In genomic region chr20:2208897-2209296, GRCh38 we compare ENCODE assay signal across 26 cellular contexts.
"Had no signal": no experiment of that assay in that cellular context is flagged by ENCODE, and none has a peak within 500 bp of the region (broad histone marks: within the 10 kb centered on the region; RNA-seq: fewer than 3 reads in every experiment).

No MANE protein-coding gene starts in this region.

- H3K4me3 ChIP-seq: gastroesophageal sphincter, heart left ventricle, hepatocyte, lung, mucosa of descending colon, smooth muscle cell, testis, tibial artery had no signal

- H3K27ac ChIP-seq: gastroesophageal sphincter, heart left ventricle, hepatocyte, neutrophil, parathyroid adenoma, testis, tibial artery had no signal

- H3K9ac ChIP-seq: parathyroid adenoma had no signal

- DNase-seq: cortex of kidney; effector memory CD8-positive, alpha-beta T cell; erythroblast; foreskin fibroblast; heart left ventricle; kidney; mucosa of descending colon; naive B cell; stimulated activated CD4-positive, alpha-beta T cell treated with anti-CD3 and anti-CD28 coated beads, Interleukin-12 subunit alpha, Interleukin-12 subunit beta, amount 100 ng/mL, for 4 hours; stimulated activated CD4-positive, alpha-beta T cell treated with anti-CD3 and anti-CD28 coated beads, Interleukin-1b, Interleukin-23, amount 100 ng/mL, for 48 hours; stimulated activated CD4-positive, alpha-beta T cell treated with anti-CD3 and anti-CD28 coated beads, Interleukin-4, amount 100 ng/mL, for 1 hour; stimulated activated CD8-positive, alpha-beta memory T cell treated with anti-CD3 and anti-CD28 coated beads, Interleukin-4, amount 100 ng/mL, for 48 hours; stimulated activated naive CD4-positive, alpha-beta T cell; substantia nigra; testis; tibial artery had no signal

- H3K27me3 ChIP-seq: testis had no signal

- FAIRE-seq: endometrium, kidney had no signal

- H3K4me2 ChIP-seq: hepatocyte, smooth muscle cell had no signal

- H3K79me2 ChIP-seq: hepatocyte, parathyroid adenoma had no signal

- H3K36me3 ChIP-seq: gastroesophageal sphincter, heart left ventricle, neutrophil, tibial artery had no signal

- H3K9me3 ChIP-seq: gastroesophageal sphincter, heart left ventricle, mucosa of descending colon, neutrophil, testis, tibial artery had no signal

- H2AFZ ChIP-seq: hepatocyte, parathyroid adenoma had no signal

- ATAC-seq: effector memory CD8-positive, alpha-beta T cell; gastroesophageal sphincter; heart left ventricle; left lobe of liver; mucosa of descending colon; natural killer cell treated with Interleukin-12 subunit alpha and Interleukin-12 subunit beta and Interleukin-15 and Interleukin-18, amount 100 ng/mL, for 72 hours; sciatic nerve had no signal

- H3K4me1 ChIP-seq: parathyroid adenoma had no signal
